11 cellular contexts compared by ENCODE assay signal in the genomic region with DNA sequence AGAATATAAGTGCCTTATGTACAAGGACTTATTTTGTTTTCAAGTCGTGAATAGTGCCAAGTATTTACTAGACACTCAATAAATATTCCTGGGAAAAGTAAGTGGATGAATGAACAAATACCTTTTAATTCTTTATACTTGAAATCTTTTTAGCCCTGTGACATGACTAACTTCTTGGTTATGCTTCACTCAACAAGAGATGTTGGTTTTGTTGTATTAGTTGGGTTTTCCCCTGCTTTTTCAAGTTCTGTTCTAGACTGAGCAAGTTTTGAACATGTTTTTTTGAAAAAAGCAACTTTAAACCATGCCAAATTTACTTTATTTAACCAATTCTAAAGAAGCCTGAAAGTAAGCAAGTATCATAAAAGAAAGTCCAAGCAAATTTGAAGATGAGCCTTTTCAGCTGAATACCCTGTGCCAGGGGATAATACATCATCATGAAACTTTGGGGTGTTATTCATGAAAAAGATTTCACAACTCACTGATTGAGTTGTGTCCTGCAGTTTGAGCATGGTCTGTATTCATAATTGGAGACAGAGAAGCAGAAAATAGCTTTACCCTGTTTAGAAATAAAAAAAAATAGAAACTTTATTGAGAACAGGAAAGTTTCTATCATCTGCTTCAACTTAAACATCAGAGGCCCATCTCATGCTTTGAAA. TPM values are rescaled to one million over a fixed set of nuclear protein-coding genes. Genes with fewer than 3 reads are reported as not detected.
A peak's percentile ranks its signal among the peaks of the same experiment; 100 is the strongest.
DNase-seq lines count a peak whose midpoint lies in the region; ATAC-seq and TF ChIP-seq lines count a peak whose summit lies in the region.
"Had no signal": no experiment of that assay in that cellular context is flagged by ENCODE, and none has a peak within 500 bp of the region (broad histone marks: within the 10 kb centered on the region; RNA-seq: fewer than 3 reads in every experiment).

No MANE protein-coding gene starts in this region.

- BruUV-seq in PC-9 (replicated peaks; lab: Mats Ljungman, UMichigan), result no TSS peak

- no peaks in the 10 kb centered on the region for H3F3A ChIP-seq in PC-9 (ENCODE audit: insufficient read depth, low read depth)

- H3K27me3 Mint-ChIP-seq in natural killer cell treated with Interleukin-12 subunit alpha and Interleukin-12 subunit beta and Interleukin-15 and Interleukin-18, amount 100 ng/mL, for 72 hours, result no peaks in the 10 kb centered on the region

- H3K4me1 ChIP-seq in foreskin keratinocyte, result peaks cover 7% of the 10 kb centered on the region
- no peaks in the 10 kb centered on the region for H3K4me1 ChIP-seq in PC-9 (replicated peaks; ENCODE audit: insufficient read depth)

- H2AFZ ChIP-seq in PC-9, result no peak overlapping the region

- H3K4me1 Mint-ChIP-seq in natural killer cell treated with Interleukin-12 subunit alpha and Interleukin-12 subunit beta and Interleukin-15 and Interleukin-18, amount 100 ng/mL, for 72 hours (ENCODE audit: low read depth in 2 of 2), result no peaks in the 10 kb centered on the region

- H3K4me2 ChIP-seq in PC-9, result no peak overlapping the region

- no peak overlapping the region for H3K4me3 Mint-ChIP-seq in natural killer cell treated with Interleukin-12 subunit alpha and Interleukin-12 subunit beta and Interleukin-15 and Interleukin-18, amount 100 ng/mL, for 72 hours

- CTCF ChIA-PET in PC-9 (lab: Charles Lee), result interaction anchor here (0.6 kb wide), 1 partner anchor 1503 kb away, joined by 5 read pairs; no protein-coding TSS in a partner anchor

- ATAC-seq in GM18517 (IDR thresholded peaks at IDR 0.05; ENCODE audit: unreplicated experiment) (peak; percentile 85), GM21528 (IDR thresholded peaks at IDR 0.05; ENCODE audit: low FRiP score, unreplicated experiment) (peak; percentile 77), HG03159 (IDR thresholded peaks at IDR 0.05; ENCODE audit: unreplicated experiment) (peak; percentile 71), foreskin keratinocyte (peak; percentile 41), esophagus mucosa (no peak)
- no peak for ATAC-seq in natural killer cell treated with Interleukin-12 subunit alpha and Interleukin-12 subunit beta and Interleukin-15 and Interleukin-18, amount 100 ng/mL, for 72 hours

- H3K27ac ChIP-seq in foreskin keratinocyte (no peak overlapping the region), PC-9 (no peak overlapping the region)

- H3K9me2 ChIP-seq in PC-9 (ENCODE audit: insufficient read depth), result no peaks in the 10 kb centered on the region

- H3K4me3 ChIP-seq in PC-9, result no peak overlapping the region

- intact Hi-C loops in PC-9 (cut with micrococcal nuclease; ENCODE audit: unreplicated experiment), result no loop called here

- no peaks in the 10 kb centered on the region for H3K27me3 ChIP-seq in foreskin keratinocyte
- no peaks in the 10 kb centered on the region for H3K27me3 ChIP-seq in PC-9 (ENCODE audit: insufficient read depth, low read depth)

- no peaks in the 10 kb centered on the region for H3K36me3 ChIP-seq in PC-9 (ENCODE audit: low read depth)

- H3K79me2 ChIP-seq in PC-9 (ENCODE audit: low read depth), result no peaks in the 10 kb centered on the region

- POLR2A ChIA-PET in PC-9 (lab: Charles Lee; ENCODE audit: unreplicated experiment), result no interaction called here

- no peaks in the 10 kb centered on the region for H3K36me3 Mint-ChIP-seq in natural killer cell treated with Interleukin-12 subunit alpha and Interleukin-12 subunit beta and Interleukin-15 and Interleukin-18, amount 100 ng/mL, for 72 hours

- TF ChIP-seq CTCF in foreskin keratinocyte (conservative IDR thresholded peaks at IDR 0.05) (no peak), PC-9 (conservative IDR thresholded peaks at IDR 0.05) (no peak)

- no peaks in the 10 kb centered on the region for H4K20me1 ChIP-seq in PC-9 (ENCODE audit: insufficient read depth)

- no peaks in the 10 kb centered on the region for H3K9me3 ChIP-seq in PC-9 (ENCODE audit: insufficient read depth, low read depth)

- no peak overlapping the region for H3K27ac Mint-ChIP-seq in natural killer cell treated with Interleukin-12 subunit alpha and Interleukin-12 subunit beta and Interleukin-15 and Interleukin-18, amount 100 ng/mL, for 72 hours

- no peaks in the 10 kb centered on the region for H3K9me3 Mint-ChIP-seq in natural killer cell treated with Interleukin-12 subunit alpha and Interleukin-12 subunit beta and Interleukin-15 and Interleukin-18, amount 100 ng/mL, for 72 hours

- peak; percentile 50 to 67 for DNase-seq in foreskin keratinocyte
- no peak for DNase-seq in natural killer cell treated with Interleukin-12 subunit alpha and Interleukin-12 subunit beta and Interleukin-15 and Interleukin-18, amount 100 ng/mL, for 72 hours (ENCODE audit: low spot score)
- DNase-seq in central memory CD4-positive, alpha-beta T cell, result no peak
- DNase-seq in PC-9, result no peak
- DNase-seq: dermis blood vessel endothelial cell, NCI-H1694, SIG-M5 had no signal

RNA-seq across cellular contexts. Expression of a gene that starts 11.1 kb away (rescaled TPM):
- total RNA-seq in foreskin keratinocyte (4.6 and 8.1 TPM in 2 replicates), esophagus mucosa (156 TPM), PC-9 (2021) (92.8 and 93.0 TPM in 2 replicates)
- polyA plus RNA-seq in foreskin keratinocyte, result 1.4 and 2.2 TPM in 2 replicates
- total RNA-seq in natural killer cell treated with Interleukin-12 subunit alpha and Interleukin-12 subunit beta and Interleukin-15 and Interleukin-18, amount 100 ng/mL, for 72 hours, result 1 to 10 TPM; 3.1 to 5.9 TPM

Comparison
In these comparisons a context has a peak if more than half of its experiments do, and no peak if none do; other contexts are left out.
1. ATAC-seq: peak in GM18517 (single experiment), GM21528 (single experiment), HG03159 (single experiment) and foreskin keratinocyte (single experiment); none in natural killer cell treated with Interleukin-12 subunit alpha and Interleukin-12 subunit beta and Interleukin-15 and Interleukin-18, amount 100 ng/mL, for 72 hours (0 of 2) and esophagus mucosa (single experiment).
2. DNase-seq: peak in foreskin keratinocyte (2 of 2); none in natural killer cell treated with Interleukin-12 subunit alpha and Interleukin-12 subunit beta and Interleukin-15 and Interleukin-18, amount 100 ng/mL, for 72 hours (single experiment), central memory CD4-positive, alpha-beta T cell (single experiment) and PC-9 (0 of 2).
3. RNA of a gene that starts 11.1 kb away (total RNA-seq): 156 TPM in esophagus mucosa (single experiment) and 92.8 to 93.0 TPM in PC-9; 4.6 to 8.1 TPM in foreskin keratinocyte and 3.1 to 5.9 TPM in natural killer cell treated with Interleukin-12 subunit alpha and Interleukin-12 subunit beta and Interleukin-15 and Interleukin-18, amount 100 ng/mL, for 72 hours; every median in the first group is over 10 times any median in the second.